Comparison of ENCODE assay signal across 1 cellular context in genomic region chr3:51706788-51707731, GRCh38.
TF ChIP-seq lines count a peak whose summit lies in the region.

TSS of gene GRM2 (plus strand) at chr3:51707068. CDS start at chr3:51708984, 1,916 bp downstream.

TF ChIP-seq in SK-N-SH treated with all-trans-retinoic acid at 6 μM for 48 hours, 23 proteins besides CTCF, POLR2A, EP300 and RAD21 (continued from another document):
- no peak for TF ChIP-seq TSHZ2 (CRISPR knock-in tag; IDR thresholded peaks at IDR 0.05)
